ENCODE assay signal across 20 cellular contexts in genomic region chr20:17622086-17622850, GRCh38. TPM values are rescaled to one million over a fixed set of nuclear protein-coding genes. Genes with fewer than 3 reads are reported as not detected.
DNase-seq lines count a peak whose midpoint lies in the region; ATAC-seq and TF ChIP-seq lines count a peak whose summit lies in the region.
"Had no signal": no experiment of that assay in that cellular context is flagged by ENCODE, and none has a peak within 500 bp of the region (broad histone marks: within the 10 kb centered on the region; RNA-seq: fewer than 3 reads in every experiment).

No MANE protein-coding gene starts in this region.

- H3K27ac ChIP-seq in left lung (no peak overlapping the region), spleen (no peak overlapping the region)
- H3K27ac ChIP-seq: brain microvascular endothelial cell, dorsolateral prefrontal cortex, gastroesophageal sphincter, pancreas had no signal

- no peak for TF ChIP-seq CTCF in left lung (IDR thresholded peaks at IDR 0.05)
- no peak for TF ChIP-seq CTCF in spleen (IDR thresholded peaks at IDR 0.05 in 8 of 11, conservative IDR thresholded peaks at IDR 0.05 in 3 of 11)

- H3K9me3 ChIP-seq in left lung (no peaks in the 10 kb centered on the region), spleen (no peaks in the 10 kb centered on the region)
- H3K9me3 ChIP-seq: gastroesophageal sphincter, pancreas had no signal

- TF ChIP-seq POLR2A in spleen (IDR thresholded peaks at IDR 0.05), result no peak

- intact Hi-C loops in left lung (cut with DNase I), result no loop called here
- intact Hi-C loops in spleen (cut with DNase I; ENCODE audit: low total_unique reads), result no loop called here

- H3K27me3 ChIP-seq in H7 (ENCODE audit: control insufficient read depth, insufficient read depth, low read length) (no peaks in the 10 kb centered on the region), left lung (no peaks in the 10 kb centered on the region), spleen (replicated peaks in 1 of 7) (no peaks in the 10 kb centered on the region)
- H3K27me3 ChIP-seq: brain microvascular endothelial cell, dorsolateral prefrontal cortex, gastroesophageal sphincter, pancreas had no signal

- DNase-seq in activated CD4-positive, alpha-beta T cell treated with anti-CD3 and anti-CD28 coated beads for 1 hour, result peak; percentile 4
- no peak for DNase-seq in activated CD4-positive, alpha-beta T cell treated with anti-CD3 and anti-CD28 coated beads for 48 hours
- DNase-seq in H7 (peak; percentile 36), left lung (peak; percentile 22 to 40), spleen (peak; percentile 55)
- no peak for DNase-seq in stimulated activated naive CD8-positive, alpha-beta T cell treated with anti-CD3 and anti-CD28 coated beads, Interleukin-15, Interleukin-2, amounts not matched to agents 100 U/mL and 50 U/mL, for 24 hours
- no peak for DNase-seq in stimulated activated naive CD4-positive, alpha-beta T cell treated with Interleukin-2 at 50 U/mL for 16 hours (lab: John Stamatoyannopoulos, UW)
- DNase-seq: activated CD4-positive, alpha-beta T cell treated with anti-CD3 and anti-CD28 coated beads, Interleukin-2, amount 10 ng/mL, durations not matched to agents 7 days and 5 days; brain microvascular endothelial cell; erythroblast; NCI-H748 treated with DMSO at 0.1 percent for 48 hours; PC-3; small intestine; stimulated activated CD4-positive, alpha-beta T cell treated with anti-CD3 and anti-CD28 coated beads, Interleukin-4, amount 100 ng/mL, for 24 hours; T-helper 9 cell had no signal

- ATAC-seq in left lung, result no peak
- no peak for ATAC-seq in GM18519 (IDR thresholded peaks at IDR 0.05; ENCODE audit: low FRiP score, unreplicated experiment)
- no peak for ATAC-seq in stimulated activated naive CD8-positive, alpha-beta T cell treated with anti-CD3 and anti-CD28 coated beads, Interleukin-15, Interleukin-2, amounts not matched to agents 100 U/mL and 50 U/mL, for 24 hours
- ATAC-seq: gastroesophageal sphincter, left lobe of liver, pancreas, PC-3 had no signal

- H3K36me3 ChIP-seq in H7 (replicated peaks; ENCODE audit: control insufficient read depth, insufficient read depth, low read length) (peaks cover 45% of the 10 kb centered on the region), left lung (peaks cover 0 to 100% of the 10 kb centered on the region in 2 donors), spleen (peaks cover 0 to 100% (median 98%) of the 10 kb centered on the region in 6 donors)

- 80 to 94% (median 88%) methylated on average over 11 of the region's 11 CpGs for WGBS in spleen, 5 donors

- peaks cover 0 to 3% of the 10 kb centered on the region in 2 donors for H3K4me1 ChIP-seq in left lung
- peaks cover 0 to 1% (median 0%) of the 10 kb centered on the region in 6 donors for H3K4me1 ChIP-seq in spleen

- H3K4me3 ChIP-seq in H7 (ENCODE audit: insufficient read depth, low read depth, low read length), result no peak overlapping the region
- no peak overlapping the region for H3K4me3 ChIP-seq in left lung
- H3K4me3 ChIP-seq in spleen, result no peak overlapping the region
- H3K4me3 ChIP-seq: dorsolateral prefrontal cortex, gastroesophageal sphincter, pancreas had no signal

RNA-seq across cellular contexts. Expression of gene DSTN, which starts 52.4 kb away (rescaled TPM):
- 112 and 126 TPM in 2 replicates for total RNA-seq in H7 (2014; rRNA removed; shearing (Covaris generic))
- total RNA-seq in left lung (100 to 1,000 TPM; 504 to 551 TPM), spleen (100 to 1,000 TPM in 3 of 7 donors, 10 to 100 TPM in 4; 62.0 to 122 (median 93.6) TPM)
- 100 to 1,000 TPM in 2 of 3 donors, 10 to 100 TPM in 1; 65.8 to 157 (median 107) TPM for polyA plus RNA-seq in spleen

RNA-seq across cellular contexts. Expression of gene RRBP1, which starts 59.8 kb away (rescaled TPM):
- total RNA-seq in H7 (2014; rRNA removed; shearing (Covaris generic)), result 79.2 and 83.1 TPM in 2 replicates
- total RNA-seq in left lung (100 to 1,000 TPM; 201 to 263 TPM), spleen (100 to 1,000 TPM in 6 of 7 donors, 10 to 100 TPM in 1; 78.8 to 164 (median 122) TPM)
- polyA plus RNA-seq in spleen, result 10 to 100 TPM; 17.0 to 27.3 (median 21.7) TPM

Comparison
In these comparisons a context has a peak if more than half of its experiments do, and no peak if none do; other contexts are left out.
1. DNase-seq: peak in activated CD4-positive, alpha-beta T cell treated with anti-CD3 and anti-CD28 coated beads for 1 hour (single experiment), H7 (single experiment), left lung (2 of 2) and spleen (single experiment); none in activated CD4-positive, alpha-beta T cell treated with anti-CD3 and anti-CD28 coated beads for 48 hours (single experiment), stimulated activated naive CD8-positive, alpha-beta T cell treated with anti-CD3 and anti-CD28 coated beads, Interleukin-15, Interleukin-2, amounts not matched to agents 100 U/mL and 50 U/mL, for 24 hours (single experiment) and stimulated activated naive CD4-positive, alpha-beta T cell treated with Interleukin-2 at 50 U/mL for 16 hours (single experiment).